In the genomic region with DNA sequence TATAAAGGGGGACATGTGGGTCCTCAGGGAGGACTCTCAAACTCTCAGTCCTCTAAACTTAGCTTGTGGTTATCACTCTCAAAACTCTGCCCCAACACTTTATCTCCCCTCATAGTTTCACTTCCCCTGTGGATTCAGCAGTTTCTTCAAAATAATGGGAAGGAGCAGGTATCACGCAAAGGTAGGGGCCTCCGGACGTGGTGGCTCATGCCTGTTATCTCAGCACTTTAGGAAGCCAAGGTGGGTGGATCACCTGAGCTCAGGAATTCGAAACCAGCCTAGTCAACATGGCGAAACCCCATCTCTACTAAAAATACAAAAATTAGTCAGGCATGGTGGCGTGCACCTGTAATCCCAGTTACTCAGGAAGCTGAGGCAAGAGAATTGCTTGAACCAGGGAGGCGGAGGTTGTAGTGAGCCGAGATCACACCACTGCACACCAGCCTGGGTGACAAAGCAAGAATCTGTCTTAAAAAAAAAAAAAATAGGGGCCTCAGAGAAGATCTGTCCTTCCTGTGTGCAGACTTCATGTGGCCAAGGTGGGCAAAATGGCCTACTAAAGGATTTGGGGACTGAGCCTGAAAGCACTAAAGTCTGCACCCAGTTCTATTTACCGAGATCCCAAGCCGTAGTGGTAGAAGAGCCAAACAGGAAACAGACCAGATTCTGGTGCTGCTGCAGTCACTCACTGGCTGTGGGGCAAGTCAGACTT, we compare ENCODE assay signal across 9 cellular contexts. TPM values are rescaled to one million over a fixed set of nuclear protein-coding genes. Genes with fewer than 3 reads are reported as not detected.
A peak's percentile ranks its signal among the peaks of the same experiment; 100 is the strongest.
DNase-seq lines count a peak whose midpoint lies in the region; ATAC-seq and TF ChIP-seq lines count a peak whose summit lies in the region.
"Had no signal": no experiment of that assay in that cellular context is flagged by ENCODE, and none has a peak within 500 bp of the region (broad histone marks: within the 10 kb centered on the region; RNA-seq: fewer than 3 reads in every experiment).

No MANE protein-coding gene starts in this region.

- H3K27ac ChIP-seq in tibial artery (peak overlapping the region in 1 of 2 donors; percentile 46), A673 (ENCODE audit: low read depth, low read length, poor library complexity, severe bottlenecking) (no peak overlapping the region)
- H3K27ac ChIP-seq: epithelial cell of prostate had no signal

- ATAC-seq in GM18511 (IDR thresholded peaks at IDR 0.05; ENCODE audit: unreplicated experiment) (peak; percentile 59), GM21737 (IDR thresholded peaks at IDR 0.05; ENCODE audit: unreplicated experiment) (peak; percentile 48)

- H3K4me3 ChIP-seq in tibial artery (no peak overlapping the region), A673 (ENCODE audit: low read depth, low read length, poor library complexity, severe bottlenecking) (no peak overlapping the region), Caco-2 (ENCODE audit: low read depth, low read length) (no peak overlapping the region)

- H3K9me3 ChIP-seq in tibial artery (no peaks in the 10 kb centered on the region), A673 (ENCODE audit: low read depth, low read length, poor library complexity, severe bottlenecking) (no peaks in the 10 kb centered on the region), Caco-2 (no peaks in the 10 kb centered on the region)

- intact Hi-C loops in tibial artery (cut with DNase I; ENCODE audit: low total_unique reads), result no loop called here
- intact Hi-C loops in A673 (cut with micrococcal nuclease; ENCODE audit: unreplicated experiment), result no loop called here
- intact Hi-C loops in Caco-2 (cut with micrococcal nuclease; ENCODE audit: unreplicated experiment), result no loop called here

- H3K4me1 ChIP-seq in tibial artery (peaks cover 0 to 12% (median 10%) of the 10 kb centered on the region in 4 donors), A673 (ENCODE audit: insufficient read depth, low read length, poor library complexity, severe bottlenecking) (no peaks in the 10 kb centered on the region), Caco-2 (no peaks in the 10 kb centered on the region)

- H3K9me3 Mint-ChIP-seq in progenitor cell of endocrine pancreas (ENCODE audit: low read depth), result no peaks in the 10 kb centered on the region
- no peaks in the 10 kb centered on the region for H3K9me3 Mint-ChIP-seq in Caco-2 (ENCODE audit: unreplicated experiment)

- H3K27ac Mint-ChIP-seq in progenitor cell of endocrine pancreas (no peak overlapping the region), Caco-2 (ENCODE audit: unreplicated experiment) (no peak overlapping the region)

- no peak overlapping the region for H3K4me3 Mint-ChIP-seq in progenitor cell of endocrine pancreas (ENCODE audit: low read depth)
- no peak overlapping the region for H3K4me3 Mint-ChIP-seq in Caco-2 (ENCODE audit: unreplicated experiment)

- BruUV-seq in A673 (replicated peaks; lab: Mats Ljungman, UMichigan) (no TSS peak), Caco-2 (replicated peaks; lab: Mats Ljungman, UMichigan) (no TSS peak)

- H3K4me1 Mint-ChIP-seq in progenitor cell of endocrine pancreas (ENCODE audit: low read depth) (no peaks in the 10 kb centered on the region), Caco-2 (ENCODE audit: low read depth, unreplicated experiment) (no peaks in the 10 kb centered on the region)

- POLR2A ChIA-PET in A673 (lab: Charles Lee; ENCODE audit: low non-redundant PET) (no interaction called here), Caco-2 (lab: Charles Lee) (no interaction called here)

- H3K27me3 Mint-ChIP-seq in progenitor cell of endocrine pancreas (peaks cover 38% of the 10 kb centered on the region), Caco-2 (ENCODE audit: insufficient read depth, unreplicated experiment) (no peaks in the 10 kb centered on the region)

- TF ChIP-seq CTCF in tibial artery (IDR thresholded peaks at IDR 0.05), result no peak
- no peak for TF ChIP-seq CTCF in A673 (conservative IDR thresholded peaks at IDR 0.05; ENCODE audit: low read depth, low read length)
- no peak for TF ChIP-seq CTCF in progenitor cell of endocrine pancreas (IDR thresholded peaks at IDR 0.05; ENCODE audit: unreplicated experiment)
- TF ChIP-seq CTCF in Caco-2 (IDR thresholded peaks at IDR 0.05; ENCODE audit: insufficient read depth in 1 of 2, low read depth in 1 of 2, low read length in 1 of 2, severe bottlenecking in 1 of 2, unreplicated experiment in 1 of 2), result no peak

- peak; percentile 37 for DNase-seq in NOMO-1 treated with dmso at 0.1 percent for 144 hours (lab: John Stamatoyannopoulos, UW; ENCODE audit: unreplicated experiment)
- DNase-seq in glomerular visceral epithelial cell (ENCODE audit: extremely low spot score), result peak; percentile 26
- no peak for DNase-seq in tibial artery
- no peak for DNase-seq in A673 (ENCODE audit: low spot score)
- DNase-seq in progenitor cell of endocrine pancreas (ENCODE audit: low spot score, unreplicated experiment), result no peak
- DNase-seq in Caco-2, result no peak

- H3K36me3 ChIP-seq in tibial artery, result no peaks in the 10 kb centered on the region
- H3K36me3 ChIP-seq in A673 (ENCODE audit: insufficient read depth, low read length, poor library complexity, severe bottlenecking), result no peaks in the 10 kb centered on the region
- H3K36me3 ChIP-seq in Caco-2 (ENCODE audit: control insufficient read depth, insufficient read depth, low read length), result no peaks in the 10 kb centered on the region

- H3K27me3 ChIP-seq in tibial artery, result no peaks in the 10 kb centered on the region
- no peaks in the 10 kb centered on the region for H3K27me3 ChIP-seq in A673 (replicated peaks; ENCODE audit: insufficient read depth, low read depth, low read length, poor library complexity)
- H3K27me3 ChIP-seq in Caco-2 (replicated peaks; ENCODE audit: control insufficient read depth, insufficient read depth, low read length), result no peaks in the 10 kb centered on the region

- H3K36me3 Mint-ChIP-seq in progenitor cell of endocrine pancreas (ENCODE audit: insufficient read depth), result no peaks in the 10 kb centered on the region
- H3K36me3 Mint-ChIP-seq in Caco-2 (ENCODE audit: insufficient read depth, unreplicated experiment), result no peaks in the 10 kb centered on the region

- CTCF ChIA-PET in A673 (lab: Charles Lee), result no interaction called here
- CTCF ChIA-PET in Caco-2 (lab: Charles Lee), result no interaction called here

RNA-seq across cellular contexts. Expression of gene ITGB7, which starts 6.4 kb away (rescaled TPM):
- total RNA-seq in A673 (2021), result 0.43 TPM in 1 of 2 replicates, not detected in the other
- 0.29 and 0.93 TPM in 2 replicates for total RNA-seq in progenitor cell of endocrine pancreas
- 1.1 TPM in 2 replicates for total RNA-seq in Caco-2 (2022)

RNA-seq across cellular contexts. Expression of gene CSAD, which starts 19.9 kb away (rescaled TPM):
- total RNA-seq in A673 (2021) (32.3 and 37.5 TPM in 2 replicates), progenitor cell of endocrine pancreas (58.6 and 59.0 TPM in 2 replicates), Caco-2 (2022) (20.1 and 23.0 TPM in 2 replicates)

RNA-seq across cellular contexts. Expression of gene ZNF740, which starts 20.1 kb away (rescaled TPM):
- 48.6 and 50.3 TPM in 2 replicates for total RNA-seq in A673 (2021)
- total RNA-seq in progenitor cell of endocrine pancreas, result 75.7 and 78.8 TPM in 2 replicates
- 35.8 and 43.0 TPM in 2 replicates for total RNA-seq in Caco-2 (2022)

RNA-seq across cellular contexts. Expression of gene RARG, which starts 31.4 kb away (rescaled TPM):
- total RNA-seq in A673 (2021) (14.0 and 20.3 TPM in 2 replicates), progenitor cell of endocrine pancreas (4.9 and 5.2 TPM in 2 replicates), Caco-2 (2022) (11.8 and 12.9 TPM in 2 replicates)

Comparison
In these comparisons a context has a peak if more than half of its experiments do, and no peak if none do; other contexts are left out.
1. DNase-seq: peak in NOMO-1 treated with dmso at 0.1 percent for 144 hours (single experiment) and glomerular visceral epithelial cell (single experiment); none in tibial artery (0 of 2), A673 (single experiment), progenitor cell of endocrine pancreas (single experiment) and Caco-2 (0 of 2).